Comparison of ENCODE assay signal across 1 cellular context in the genomic region with DNA sequence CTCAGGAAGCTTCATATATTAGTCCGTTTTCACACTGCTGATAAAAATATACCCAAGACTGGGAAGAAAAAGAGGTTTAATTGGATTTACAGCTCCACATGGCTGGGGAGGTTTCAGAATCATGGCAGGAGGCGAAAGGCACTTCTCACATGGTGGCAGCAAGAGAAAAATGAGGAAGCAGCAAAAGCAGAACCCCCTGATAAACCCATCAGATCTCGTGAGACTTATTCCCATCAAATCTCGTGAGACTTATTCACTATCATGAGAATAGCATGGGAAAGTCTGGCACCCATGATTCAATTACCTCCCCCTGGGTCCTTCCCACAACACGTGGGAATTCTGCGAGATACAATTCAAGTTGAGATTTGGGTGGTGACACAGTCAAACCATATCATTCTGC.
TF ChIP-seq lines count a peak whose summit lies in the region.

No MANE protein-coding gene starts in this region.

TF ChIP-seq in K562, 482 proteins besides CTCF, POLR2A, EP300 and RAD21 (continued from another document):
- TF ChIP-seq MGA (IDR thresholded peaks at IDR 0.05) (peak; percentile 54), CHD2 (IDR thresholded peaks at IDR 0.05; ENCODE audit: low read depth, low read length) (peak; percentile 64), MYC (IDR thresholded peaks at IDR 0.05; ENCODE audit: low read depth, low read length) (0 out of 2 replicates have a peak, but pooled peaks have one; percentile 15), MYC (CRISPR knock-in tag; IDR thresholded peaks at IDR 0.05; ENCODE audit: borderline replicate concordance, low read depth) (no peak), L3MBTL2 (IDR thresholded peaks at IDR 0.05) (peak; percentile 56), ZNF766 (CRISPR knock-in tag; conservative IDR thresholded peaks at IDR 0.05) (0 out of 2 replicates have a peak, but pooled peaks have one; percentile 58)
